ENCODE assay signal across 1 cellular context in genomic region chr20:25247100-25247665, GRCh38.
TF ChIP-seq lines count a peak whose summit lies in the region.

No MANE protein-coding gene starts in this region.

TF ChIP-seq in HepG2, 621 proteins besides CTCF, POLR2A, EP300 and RAD21 (continued from another document and continues in another):
- TF ChIP-seq ZNF121 (CRISPR knock-in tag; IDR thresholded peaks at IDR 0.05) (0 out of 2 replicates have a peak, but pooled peaks have one; percentile 49), NRL (CRISPR knock-in tag; IDR thresholded peaks at IDR 0.05; ENCODE audit: borderline replicate concordance) (peak; percentile 96), HDAC6 (IDR thresholded peaks at IDR 0.05; ENCODE audit: low read depth, low read length) (no peak), SNAI1 (CRISPR knock-in tag; IDR thresholded peaks at IDR 0.05; ENCODE audit: borderline replicate concordance) (no peak; the same call in 1 of the 2 replicates), ZMYM4 (CRISPR knock-in tag; IDR thresholded peaks at IDR 0.05) (no peak; the same call in 1 of the 2 replicates), ZNF354B (CRISPR knock-in tag; IDR thresholded peaks at IDR 0.05) (no peak; the same call in 1 of the 2 replicates), ZC3H4 (CRISPR knock-in tag; IDR thresholded peaks at IDR 0.05; ENCODE audit: borderline replicate concordance) (no peak), ZNF747 (CRISPR knock-in tag; IDR thresholded peaks at IDR 0.05; ENCODE audit: borderline replicate concordance) (no peak), ZNF503 (CRISPR knock-in tag; IDR thresholded peaks at IDR 0.05) (no peak; the same call in none of the 2 replicates), ZNF263 (CRISPR knock-in tag; IDR thresholded peaks at IDR 0.05) (no peak; the same call in none of the 2 replicates), IKZF5 (CRISPR knock-in tag; IDR thresholded peaks at IDR 0.05) (peak; percentile 35; the same call in 1 of the 2 replicates), ZNF709 (CRISPR knock-in tag; IDR thresholded peaks at IDR 0.05) (0 out of 2 replicates have a peak, but pooled peaks have one; percentile 59), ZNF468 (CRISPR knock-in tag; IDR thresholded peaks at IDR 0.05) (no peak), U2AF1 (optimal IDR thresholded peaks at IDR 0.05; ENCODE audit: low read depth, low read length) (no peak), ISX (CRISPR knock-in tag; conservative IDR thresholded peaks at IDR 0.05) (peak; percentile 88; the same call in 1 of the 2 replicates), EZH2 (conservative IDR thresholded peaks at IDR 0.05; ENCODE audit: low read depth, low read length) (no peak), JDP2 (CRISPR knock-in tag; IDR thresholded peaks at IDR 0.05; ENCODE audit: borderline replicate concordance) (no peak), SNAPC4 (CRISPR knock-in tag; IDR thresholded peaks at IDR 0.05) (no peak), CENPBD1 (CRISPR knock-in tag; IDR thresholded peaks at IDR 0.05; ENCODE audit: borderline replicate concordance, low read depth) (no peak), PREB (CRISPR knock-in tag; IDR thresholded peaks at IDR 0.05) (0 out of 2 replicates have a peak, but pooled peaks have one; percentile 76), HDAC1 (CRISPR knock-in tag; IDR thresholded peaks at IDR 0.05) (peak; percentile 93), MLLT10 (CRISPR knock-in tag; IDR thresholded peaks at IDR 0.05) (0 out of 2 replicates have a peak, but pooled peaks have one; percentile 22), PAF1 (CRISPR knock-in tag; IDR thresholded peaks at IDR 0.05) (no peak), ZNF589 (CRISPR knock-in tag; conservative IDR thresholded peaks at IDR 0.05) (no peak), ZBTB42 (CRISPR knock-in tag; IDR thresholded peaks at IDR 0.05) (no peak), THYN1 (CRISPR knock-in tag; IDR thresholded peaks at IDR 0.05; ENCODE audit: borderline replicate concordance, low read depth) (no peak), CHD4 (IDR thresholded peaks at IDR 0.05; ENCODE audit: borderline replicate concordance, low read length) (no peak), AKAP8 (CRISPR knock-in tag; IDR thresholded peaks at IDR 0.05) (no peak), ZNF766 (CRISPR knock-in tag; IDR thresholded peaks at IDR 0.05; ENCODE audit: borderline replicate concordance) (peak; percentile 33; the same call in 1 of the 2 replicates), ZNF564 (CRISPR knock-in tag; IDR thresholded peaks at IDR 0.05) (no peak; the same call in 1 of the 2 replicates)
- TF ChIP-seq, protein P1, sequence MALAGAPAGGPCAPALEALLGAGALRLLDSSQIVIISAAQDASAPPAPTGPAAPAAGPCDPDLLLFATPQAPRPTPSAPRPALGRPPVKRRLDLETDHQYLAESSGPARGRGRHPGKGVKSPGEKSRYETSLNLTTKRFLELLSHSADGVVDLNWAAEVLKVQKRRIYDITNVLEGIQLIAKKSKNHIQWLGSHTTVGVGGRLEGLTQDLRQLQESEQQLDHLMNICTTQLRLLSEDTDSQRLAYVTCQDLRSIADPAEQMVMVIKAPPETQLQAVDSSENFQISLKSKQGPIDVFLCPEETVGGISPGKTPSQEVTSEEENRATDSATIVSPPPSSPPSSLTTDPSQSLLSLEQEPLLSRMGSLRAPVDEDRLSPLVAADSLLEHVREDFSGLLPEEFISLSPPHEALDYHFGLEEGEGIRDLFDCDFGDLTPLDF (CRISPR knock-in tag; IDR thresholded peaks at IDR 0.05): no peak; the same call in 1 of the 2 replicates
- TF ChIP-seq, protein P2, sequence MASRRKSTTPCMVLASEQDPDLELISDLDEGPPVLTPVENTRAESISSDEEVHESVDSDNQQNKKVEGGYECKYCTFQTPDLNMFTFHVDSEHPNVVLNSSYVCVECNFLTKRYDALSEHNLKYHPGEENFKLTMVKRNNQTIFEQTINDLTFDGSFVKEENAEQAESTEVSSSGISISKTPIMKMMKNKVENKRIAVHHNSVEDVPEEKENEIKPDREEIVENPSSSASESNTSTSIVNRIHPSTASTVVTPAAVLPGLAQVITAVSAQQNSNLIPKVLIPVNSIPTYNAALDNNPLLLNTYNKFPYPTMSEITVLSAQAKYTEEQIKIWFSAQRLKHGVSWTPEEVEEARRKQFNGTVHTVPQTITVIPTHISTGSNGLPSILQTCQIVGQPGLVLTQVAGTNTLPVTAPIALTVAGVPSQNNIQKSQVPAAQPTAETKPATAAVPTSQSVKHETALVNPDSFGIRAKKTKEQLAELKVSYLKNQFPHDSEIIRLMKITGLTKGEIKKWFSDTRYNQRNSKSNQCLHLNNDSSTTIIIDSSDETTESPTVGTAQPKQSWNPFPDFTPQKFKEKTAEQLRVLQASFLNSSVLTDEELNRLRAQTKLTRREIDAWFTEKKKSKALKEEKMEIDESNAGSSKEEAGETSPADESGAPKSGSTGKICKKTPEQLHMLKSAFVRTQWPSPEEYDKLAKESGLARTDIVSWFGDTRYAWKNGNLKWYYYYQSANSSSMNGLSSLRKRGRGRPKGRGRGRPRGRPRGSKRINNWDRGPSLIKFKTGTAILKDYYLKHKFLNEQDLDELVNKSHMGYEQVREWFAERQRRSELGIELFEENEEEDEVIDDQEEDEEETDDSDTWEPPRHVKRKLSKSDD (CRISPR knock-in tag; IDR thresholded peaks at IDR 0.05; ENCODE audit: low read depth): 0 out of 2 replicates have a peak, but pooled peaks have one; percentile 45
- TF ChIP-seq, protein P3, sequence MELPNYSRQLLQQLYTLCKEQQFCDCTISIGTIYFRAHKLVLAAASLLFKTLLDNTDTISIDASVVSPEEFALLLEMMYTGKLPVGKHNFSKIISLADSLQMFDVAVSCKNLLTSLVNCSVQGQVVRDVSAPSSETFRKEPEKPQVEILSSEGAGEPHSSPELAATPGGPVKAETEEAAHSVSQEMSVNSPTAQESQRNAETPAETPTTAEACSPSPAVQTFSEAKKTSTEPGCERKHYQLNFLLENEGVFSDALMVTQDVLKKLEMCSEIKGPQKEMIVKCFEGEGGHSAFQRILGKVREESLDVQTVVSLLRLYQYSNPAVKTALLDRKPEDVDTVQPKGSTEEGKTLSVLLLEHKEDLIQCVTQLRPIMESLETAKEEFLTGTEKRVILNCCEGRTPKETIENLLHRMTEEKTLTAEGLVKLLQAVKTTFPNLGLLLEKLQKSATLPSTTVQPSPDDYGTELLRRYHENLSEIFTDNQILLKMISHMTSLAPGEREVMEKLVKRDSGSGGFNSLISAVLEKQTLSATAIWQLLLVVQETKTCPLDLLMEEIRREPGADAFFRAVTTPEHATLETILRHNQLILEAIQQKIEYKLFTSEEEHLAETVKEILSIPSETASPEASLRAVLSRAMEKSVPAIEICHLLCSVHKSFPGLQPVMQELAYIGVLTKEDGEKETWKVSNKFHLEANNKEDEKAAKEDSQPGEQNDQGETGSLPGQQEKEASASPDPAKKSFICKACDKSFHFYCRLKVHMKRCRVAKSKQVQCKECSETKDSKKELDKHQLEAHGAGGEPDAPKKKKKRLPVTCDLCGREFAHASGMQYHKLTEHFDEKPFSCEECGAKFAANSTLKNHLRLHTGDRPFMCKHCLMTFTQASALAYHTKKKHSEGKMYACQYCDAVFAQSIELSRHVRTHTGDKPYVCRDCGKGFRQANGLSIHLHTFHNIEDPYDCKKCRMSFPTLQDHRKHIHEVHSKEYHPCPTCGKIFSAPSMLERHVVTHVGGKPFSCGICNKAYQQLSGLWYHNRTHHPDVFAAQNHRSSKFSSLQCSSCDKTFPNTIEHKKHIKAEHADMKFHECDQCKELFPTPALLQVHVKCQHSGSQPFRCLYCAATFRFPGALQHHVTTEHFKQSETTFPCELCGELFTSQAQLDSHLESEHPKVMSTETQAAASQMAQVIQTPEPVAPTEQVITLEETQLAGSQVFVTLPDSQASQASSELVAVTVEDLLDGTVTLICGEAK (IDR thresholded peaks at IDR 0.05): no peak
- TF ChIP-seq, protein P3 (CRISPR knock-in tag; IDR thresholded peaks at IDR 0.05): no peak
